Comparison of ENCODE assay signal across 24 cellular contexts in the genomic region with DNA sequence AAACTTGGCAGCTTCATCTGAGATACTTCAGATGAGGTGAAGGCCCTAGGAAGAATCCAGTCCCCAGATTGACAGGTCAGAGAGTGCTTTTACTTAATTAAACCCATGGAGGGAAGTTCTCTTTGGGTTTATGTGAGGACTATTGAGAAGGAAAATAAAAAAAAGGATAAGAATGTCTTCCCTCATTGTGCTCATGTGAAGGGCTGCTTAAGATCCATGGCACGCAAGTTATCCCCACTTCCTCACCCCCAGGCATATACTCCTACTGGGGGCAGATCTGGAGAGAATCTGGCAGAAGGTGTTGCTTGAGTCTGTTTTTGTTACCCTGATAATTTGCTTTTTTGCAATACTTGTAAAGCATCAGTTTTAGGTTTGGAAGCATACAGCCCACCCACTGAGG.
"Had no signal": no experiment of that assay in that cellular context is flagged by ENCODE, and none has a peak within 500 bp of the region (broad histone marks: within the 10 kb centered on the region; RNA-seq: fewer than 3 reads in every experiment).

No MANE protein-coding gene starts in this region.

- H3K27ac Mint-ChIP-seq: IgD-negative memory B cell, T-cell had no signal

- H3K4me1 ChIP-seq: SJCRH30 had no signal

- H3K9me3 ChIP-seq: SJCRH30, SK-N-SH had no signal

- H3K9me2 ChIP-seq: SK-N-SH had no signal

- H3K36me3 ChIP-seq: SJCRH30 had no signal

- DNase-seq: Kasumi-1, MM.1S, NCI-H1092 treated with DMSO at 0.1 percent for 48 hours, NCI-H1436, NCI-H187, NCI-H2029, NCI-H2081 treated with DMSO at 0.1 percent for 48 hours, NCI-H2171, NCI-H226, NCI-H446, NCI-H510A, NCI-H524 treated with DMSO at 0.1 percent for 48 hours, NCI-H69, NCI-H774, SHP77 treated with DMSO at 0.1 percent for 48 hours, SJCRH30, SK-N-SH, SW 1271, T-cell had no signal

- H3K27me3 ChIP-seq: SJCRH30 had no signal

- H3K36me3 Mint-ChIP-seq: IgD-negative memory B cell, T-cell had no signal

- H3K4me1 Mint-ChIP-seq: T-cell had no signal

- H3K4me3 Mint-ChIP-seq: IgD-negative memory B cell, T-cell had no signal

- ATAC-seq: K562, Right ventricle myocardium inferior, T-cell had no signal

- H3K4me2 ChIP-seq: KMS-11, SK-N-SH had no signal

- H3K27ac ChIP-seq: HL-60, KMS-11, SJCRH30 had no signal

- H3K27me3 Mint-ChIP-seq: IgD-negative memory B cell, T-cell had no signal

- H3K4me3 ChIP-seq: K562, SJCRH30 had no signal

- H3K9ac ChIP-seq: KMS-11, SK-N-SH had no signal
